28 cellular contexts compared by ENCODE assay signal in genomic region chr4:172760512-172760911, GRCh38.
"Had no signal": no experiment of that assay in that cellular context is flagged by ENCODE, and none has a peak within 500 bp of the region (broad histone marks: within the 10 kb centered on the region; RNA-seq: fewer than 3 reads in every experiment).

No MANE protein-coding gene starts in this region.

- H3K4me1 ChIP-seq: colonic mucosa, esophagus squamous epithelium, foreskin keratinocyte, gastrocnemius medialis, gastroesophageal sphincter, heart left ventricle, heart right ventricle had no signal

- H3K36me3 ChIP-seq: colonic mucosa, esophagus muscularis mucosa, esophagus squamous epithelium, gastrocnemius medialis, gastroesophageal sphincter, heart left ventricle, heart right ventricle had no signal

- H3K4me3 ChIP-seq: colonic mucosa, coronary artery, dorsolateral prefrontal cortex, esophagus muscularis mucosa, esophagus squamous epithelium, gastrocnemius medialis, gastroesophageal sphincter, heart left ventricle, heart right ventricle had no signal

- H3K27ac ChIP-seq: colonic mucosa, coronary artery, dorsolateral prefrontal cortex, epithelial cell of prostate, esophagus muscularis mucosa, esophagus squamous epithelium, foreskin keratinocyte, gastrocnemius medialis, gastroesophageal sphincter, heart left ventricle, heart right ventricle had no signal

- ATAC-seq: effector memory CD8-positive, alpha-beta T cell; esophagus mucosa; foreskin keratinocyte; gastrocnemius medialis; gastroesophageal sphincter; heart left ventricle; heart right ventricle had no signal

- H3K9me3 ChIP-seq: colonic mucosa, esophagus muscularis mucosa, esophagus squamous epithelium, gastrocnemius medialis, gastroesophageal sphincter, heart left ventricle, heart right ventricle had no signal

- FAIRE-seq: colon, endometrium, endothelial cell of umbilical vein, frontal cortex had no signal

- DNase-seq: colonic mucosa; cortex of kidney; dermis blood vessel endothelial cell; dorsolateral prefrontal cortex; effector CD4-positive, alpha-beta T cell; effector CD8-positive, alpha-beta T cell; effector memory CD4-positive, alpha-beta T cell; effector memory CD8-positive, alpha-beta T cell; endodermal cell; erythroblast; esophagus squamous epithelium; foreskin fibroblast; foreskin keratinocyte; foreskin melanocyte; gastrocnemius medialis; glutamatergic neuron; head of caudate nucleus; heart left ventricle; heart right ventricle had no signal

- H3K27me3 ChIP-seq: colonic mucosa, dorsolateral prefrontal cortex, esophagus muscularis mucosa, esophagus squamous epithelium, foreskin keratinocyte, gastrocnemius medialis, gastroesophageal sphincter, heart left ventricle, heart right ventricle had no signal
